ENCODE assay signal across 13 cellular contexts in the genomic region with DNA sequence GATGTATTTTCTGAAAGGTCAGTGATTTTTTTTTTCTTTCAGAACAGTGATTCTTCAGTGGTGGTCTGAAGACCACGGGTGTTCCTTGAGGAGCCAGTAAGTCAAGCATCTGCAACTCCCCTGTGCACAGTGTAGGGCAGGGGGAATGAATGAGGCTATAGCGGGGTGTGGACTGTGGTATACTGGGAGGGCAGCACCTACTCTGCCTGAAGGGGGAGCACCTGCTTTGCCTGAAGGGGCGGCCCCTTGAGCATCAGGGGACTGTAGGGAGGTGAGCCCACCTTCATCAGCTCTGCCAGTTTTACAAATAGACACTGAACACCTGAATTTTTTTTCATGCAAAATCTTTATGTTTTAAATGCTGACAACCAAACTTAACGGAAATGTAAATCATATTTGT.
DNase-seq lines count a peak whose midpoint lies in the region; ATAC-seq and TF ChIP-seq lines count a peak whose summit lies in the region.
"Had no signal": no experiment of that assay in that cellular context is flagged by ENCODE, and none has a peak within 500 bp of the region (broad histone marks: within the 10 kb centered on the region; RNA-seq: fewer than 3 reads in every experiment).

No MANE protein-coding gene starts in this region.

- peaks cover 84% of the 10 kb centered on the region for H3K4me1 ChIP-seq in CD4-positive, alpha-beta memory T cell (ENCODE audit: insufficient read depth, low read length)
- peaks cover 0 to 83% (median 3%) of the 10 kb centered on the region in 12 donors for H3K4me1 ChIP-seq in heart left ventricle
- H3K4me1 ChIP-seq: adrenal gland had no signal

- peak; percentile 49; the same call in 1 of the 2 replicates for TF ChIP-seq CTCF in WERI-Rb-1 (IDR thresholded peaks at IDR 0.05; ENCODE audit: low read depth, low read length)
- TF ChIP-seq CTCF in heart left ventricle (IDR thresholded peaks at IDR 0.05) = peak in 1 of 12 donors; percentile 9

- ATAC-seq in GM21825 (IDR thresholded peaks at IDR 0.05; ENCODE audit: unreplicated experiment) = peak; percentile 55
- ATAC-seq in naive thymus-derived CD8-positive, alpha-beta T cell = no peak
- no peak for ATAC-seq in heart left ventricle

- H3K4me1 Mint-ChIP-seq in CD4-positive, alpha-beta memory T cell = peaks cover 56 to 91% (median 69%) of the 10 kb centered on the region in 4 donors
- H3K4me1 Mint-ChIP-seq in naive thymus-derived CD8-positive, alpha-beta T cell = peaks cover 37 to 82% (median 64%) of the 10 kb centered on the region in 4 donors

- no peaks in the 10 kb centered on the region for H3K27me3 ChIP-seq in CD4-positive, alpha-beta memory T cell (ENCODE audit: insufficient read depth, low read length)
- H3K27me3 ChIP-seq in WERI-Rb-1 (ENCODE audit: insufficient read depth, low read depth, severe bottlenecking) = no peaks in the 10 kb centered on the region
- peaks cover 0 to 1% (median 0%) of the 10 kb centered on the region in 9 donors for H3K27me3 ChIP-seq in heart left ventricle
- H3K27me3 ChIP-seq: adrenal gland had no signal

- H3K4me3 ChIP-seq in CD4-positive, alpha-beta memory T cell (ENCODE audit: low read length in 2 of 2) = no peak overlapping the region
- no peak overlapping the region for H3K4me3 ChIP-seq in WERI-Rb-1 (ENCODE audit: low read depth, low read length)
- no peak overlapping the region for H3K4me3 ChIP-seq in heart left ventricle
- H3K4me3 ChIP-seq: adrenal gland, skin epidermis had no signal

- no peak overlapping the region for H3K4me3 Mint-ChIP-seq in CD4-positive, alpha-beta memory T cell
- H3K4me3 Mint-ChIP-seq in naive thymus-derived CD8-positive, alpha-beta T cell = no peak overlapping the region

- POLR2A ChIA-PET in CD4-positive, alpha-beta memory T cell (lab: Charles Lee; ENCODE audit: partially characterized antibody) = interaction anchor here (1.1 to 3.4 kb wide), 4 partner anchors 14 to 142 kb away, joined by 3 to 14 read pairs (median 8); no protein-coding TSS in a partner anchor
- POLR2A ChIA-PET in naive thymus-derived CD8-positive, alpha-beta T cell (lab: Charles Lee) = interaction anchor here (0.7 to 2.1 kb wide), 4 partner anchors 9 to 168 kb away, joined by 3 to 8 read pairs (median 6); no protein-coding TSS in a partner anchor

- no peak overlapping the region for H3K27ac ChIP-seq in CD4-positive, alpha-beta memory T cell (ENCODE audit: low read depth, low read length)
- H3K27ac ChIP-seq in WERI-Rb-1 (no peak overlapping the region), heart left ventricle (no peak overlapping the region)

- no peaks in the 10 kb centered on the region for H3K9me3 Mint-ChIP-seq in CD4-positive, alpha-beta memory T cell
- no peaks in the 10 kb centered on the region for H3K9me3 Mint-ChIP-seq in naive thymus-derived CD8-positive, alpha-beta T cell

- TF ChIP-seq POLR2A in heart left ventricle (IDR thresholded peaks at IDR 0.05) = no peak

- H3K27ac Mint-ChIP-seq in CD4-positive, alpha-beta memory T cell = peak overlapping the region in 6 of 7 donors; percentile 20 to 98 (median 77)
- H3K27ac Mint-ChIP-seq in naive thymus-derived CD8-positive, alpha-beta T cell = peak overlapping the region in 8 of 10 donors; percentile 7 to 94 (median 61)

- CTCF ChIA-PET in CD4-positive, alpha-beta memory T cell (lab: Charles Lee; ENCODE audit: partially characterized antibody) = interaction anchor here (1.0 to 10.8 kb wide), 6 partner anchors 8 to 158 kb away, joined by 3 to 177 read pairs (median 14); no protein-coding TSS in a partner anchor

- peaks cover 3 to 7% of the 10 kb centered on the region in 2 donors for H3K36me3 Mint-ChIP-seq in CD4-positive, alpha-beta memory T cell
- H3K36me3 Mint-ChIP-seq in naive thymus-derived CD8-positive, alpha-beta T cell = no peaks in the 10 kb centered on the region

- H3K27me3 Mint-ChIP-seq in CD4-positive, alpha-beta memory T cell = no peaks in the 10 kb centered on the region
- no peaks in the 10 kb centered on the region for H3K27me3 Mint-ChIP-seq in naive thymus-derived CD8-positive, alpha-beta T cell

- intact Hi-C loops in CD4-positive, alpha-beta memory T cell (cut with micrococcal nuclease) = loop anchor here (10.0 kb wide), 1 partner anchor 728 kb away; no protein-coding TSS in a partner anchor
- intact Hi-C loops in heart left ventricle (cut with DNase I) = no loop called here

- H3K9me3 ChIP-seq in CD4-positive, alpha-beta memory T cell (ENCODE audit: control insufficient read depth in 1 of 2, low read length in 2 of 2) = no peaks in the 10 kb centered on the region
- H3K9me3 ChIP-seq in WERI-Rb-1 (ENCODE audit: severe bottlenecking) (no peaks in the 10 kb centered on the region), heart left ventricle (no peaks in the 10 kb centered on the region)
- H3K9me3 ChIP-seq: adrenal gland had no signal

- DNase-seq in CD4-positive, alpha-beta memory T cell = no peak
- no peak for DNase-seq in WERI-Rb-1
- no peak for DNase-seq in naive thymus-derived CD8-positive, alpha-beta T cell
- no peak for DNase-seq in T-helper 2 cell
- no peak for DNase-seq in GDM1 (lab: John Stamatoyannopoulos, UW)
- no peak for DNase-seq in heart left ventricle
- no peak for DNase-seq in central memory CD4-positive, alpha-beta T cell
- DNase-seq: activated CD4-positive, alpha-beta T cell treated with anti-CD3 and anti-CD28 coated beads, Interleukin-2, amount 50 U/mL, for 1 hour; adrenal gland; mesendoderm; NCI-H1092 treated with DMSO at 0.1 percent for 48 hours had no signal

- no peaks in the 10 kb centered on the region for H3K36me3 ChIP-seq in CD4-positive, alpha-beta memory T cell (ENCODE audit: insufficient read depth, low read length)
- H3K36me3 ChIP-seq in WERI-Rb-1 (no peaks in the 10 kb centered on the region), heart left ventricle (no peaks in the 10 kb centered on the region)
- H3K36me3 ChIP-seq: adrenal gland had no signal

- 89 to 92% (median 91%) methylated on average over 4 of the region's 4 CpGs for WGBS in heart left ventricle, 4 donors
